In genomic region chr19:50695251-50696064, GRCh38 we compare ENCODE assay signal across 8 cellular contexts. TPM values are rescaled to one million over a fixed set of nuclear protein-coding genes. Genes with fewer than 3 reads are reported as not detected.
DNase-seq lines count a peak whose midpoint lies in the region; ATAC-seq, FAIRE-seq and TF ChIP-seq lines count a peak whose summit lies in the region.

No MANE protein-coding gene starts in this region.

- H3K9me3 ChIP-seq in left ventricle myocardium inferior (replicated peaks) (no peaks in the 10 kb centered on the region), PC-3 (ENCODE audit: low read length) (no peaks in the 10 kb centered on the region)

- H3K4me3 ChIP-seq in left ventricle myocardium inferior (no peak overlapping the region), PC-3 (ENCODE audit: low read length) (no peak overlapping the region)

- no peaks in the 10 kb centered on the region; the same call in 1 of the 2 replicates for H4K20me1 ChIP-seq in PC-3 (ENCODE audit: low read length)

- POLR2A ChIA-PET in PC-3 (lab: Charles Lee; ENCODE audit: unreplicated experiment): no interaction called here

- ATAC-seq in left ventricle myocardium superior: peak; percentile 56
- ATAC-seq in PC-3: peak; percentile 42; the same call in 1 of the 2 replicates
- no peak for ATAC-seq in HG02973 (IDR thresholded peaks at IDR 0.05; ENCODE audit: unreplicated experiment)

- H3K36me3 ChIP-seq in left ventricle myocardium inferior (no peaks in the 10 kb centered on the region), PC-3 (ENCODE audit: low read depth, low read length) (no peaks in the 10 kb centered on the region)

- H3K9me2 ChIP-seq in PC-3 (replicated peaks; ENCODE audit: low read length): no peaks in the 10 kb centered on the region

- no peak overlapping the region for H3K4me2 ChIP-seq in PC-3 (ENCODE audit: low read length)

- DNase-seq in left ventricle myocardium superior (peak; percentile 41), left ventricle myocardium inferior (no peak), PC-3 (no peak), frontal cortex (ENCODE audit: low spot score in 2 of 2) (peak; percentile 67 to 69), urothelium cell line (ENCODE audit: low spot score) (peak; percentile 71), HPDE6-E6E7 (ENCODE audit: extremely low spot score) (no peak), medulla oblongata (ENCODE audit: extremely low spot score) (no peak)

- H3F3A ChIP-seq in PC-3 (ENCODE audit: low read length, unreplicated experiment): no peaks in the 10 kb centered on the region

- no peak for FAIRE-seq in frontal cortex (lab: Jason Lieb, UNC)
- no peak for FAIRE-seq in urothelium cell line (lab: Jason Lieb, UNC)

- CTCF ChIA-PET in PC-3 (lab: Charles Lee): interaction anchor here (0.7 kb wide), 1 partner anchor 396 kb away, joined by 3 read pairs; no protein-coding TSS in a partner anchor

- no TSS peak for BruUV-seq in PC-3 (replicated peaks; lab: Mats Ljungman, UMichigan)

- H3K4me1 ChIP-seq in left ventricle myocardium inferior: peaks cover 4% of the 10 kb centered on the region
- no peaks in the 10 kb centered on the region for H3K4me1 ChIP-seq in PC-3 (ENCODE audit: insufficient read depth, low read length)

- TF ChIP-seq CTCF in left ventricle myocardium inferior (IDR thresholded peaks at IDR 0.05; ENCODE audit: borderline replicate concordance) (no peak), PC-3 (conservative IDR thresholded peaks at IDR 0.05; ENCODE audit: low read depth, low read length) (no peak)

- no peak overlapping the region for H3K9ac ChIP-seq in PC-3 (ENCODE audit: low read length)

- intact Hi-C loops in left ventricle myocardium superior (cut with micrococcal nuclease) (no loop called here), left ventricle myocardium inferior (cut with micrococcal nuclease) (no loop called here), PC-3 (cut with micrococcal nuclease) (no loop called here)

- H3K79me2 ChIP-seq in PC-3 (ENCODE audit: low read length): no peaks in the 10 kb centered on the region

- H2AFZ ChIP-seq in PC-3 (ENCODE audit: low read length): no peak overlapping the region

- H3K27me3 ChIP-seq in left ventricle myocardium inferior (ENCODE audit: low read depth): peaks cover 90% of the 10 kb centered on the region
- H3K27me3 ChIP-seq in PC-3 (ENCODE audit: low read length): peaks cover 55% of the 10 kb centered on the region

- H3K27ac ChIP-seq in left ventricle myocardium inferior (replicated peaks) (no peak overlapping the region), PC-3 (ENCODE audit: low read length) (no peak overlapping the region)

RNA-seq across cellular contexts. Expression of gene SHANK1, which starts 24.1 kb away (rescaled TPM):
- 0.32 TPM for total RNA-seq in left ventricle myocardium superior
- total RNA-seq in left ventricle myocardium inferior: 0.25 TPM
- 0.12 and 0.47 TPM in 2 replicates for total RNA-seq in PC-3 (2014; rRNA removed)
- 18.3 TPM for total RNA-seq in frontal cortex

RNA-seq across cellular contexts. Expression of gene CLEC11A, which starts 27.7 kb away (rescaled TPM):
- total RNA-seq in left ventricle myocardium superior (2.9 TPM), left ventricle myocardium inferior (6.2 TPM), PC-3 (2014; rRNA removed) (2.3 and 2.4 TPM in 2 replicates), frontal cortex (2.4 TPM)

RNA-seq across cellular contexts. Expression of gene C19orf81, which starts 46.2 kb away (rescaled TPM):
- total RNA-seq in left ventricle myocardium superior (2.7 TPM), left ventricle myocardium inferior (3.6 TPM), PC-3 (2014; rRNA removed) (5.7 and 20.0 TPM in 2 replicates), frontal cortex (not detected)

RNA-seq across cellular contexts. Expression of gene SYT3, which starts 55.8 kb away (rescaled TPM):
- total RNA-seq in left ventricle myocardium superior (0.15 TPM), left ventricle myocardium inferior (0.22 TPM), PC-3 (2014; rRNA removed) (0.12 and 0.18 TPM in 2 replicates), frontal cortex (20.4 TPM)

Comparison
In these comparisons a context has a peak if more than half of its experiments do, and no peak if none do; other contexts are left out.
1. DNase-seq: peak in left ventricle myocardium superior (single experiment), frontal cortex (2 of 2) and urothelium cell line (single experiment); none in left ventricle myocardium inferior (single experiment), PC-3 (single experiment), HPDE6-E6E7 (single experiment) and medulla oblongata (single experiment).
2. RNA of gene SHANK1, which starts 24.1 kb away (total RNA-seq): 18.3 TPM in frontal cortex (single experiment); 0.12 to 0.47 TPM in PC-3, 0.32 TPM in left ventricle myocardium superior (single experiment) and 0.25 TPM in left ventricle myocardium inferior (single experiment); every median in the first group is over 10 times any median in the second.